ENCODE assay signal across 12 cellular contexts in genomic region chr19:2148482-2149135, GRCh38. TPM values are rescaled to one million over a fixed set of nuclear protein-coding genes. Genes with fewer than 3 reads are reported as not detected.
A peak's percentile ranks its signal among the peaks of the same experiment; 100 is the strongest.
DNase-seq lines count a peak whose midpoint lies in the region; ATAC-seq and TF ChIP-seq lines count a peak whose summit lies in the region.
"Had no signal": no experiment of that assay in that cellular context is flagged by ENCODE, and none has a peak within 500 bp of the region (broad histone marks: within the 10 kb centered on the region; RNA-seq: fewer than 3 reads in every experiment).

No MANE protein-coding gene starts in this region.

- no peak overlapping the region for H3K27ac ChIP-seq in BLaER1 treated with 17β-estradiol and CSF1 and Interleukin-3, amounts not matched to agents 10 nM and 100 nM
- no peak overlapping the region for H3K27ac ChIP-seq in IMR-90 (ENCODE audit: insufficient read depth, low read length)
- H3K27ac ChIP-seq: prostate gland had no signal

- no peaks in the 10 kb centered on the region for H3K9me3 Mint-ChIP-seq in activated naive CD4-positive, alpha-beta T cell treated with anti-CD3 and anti-CD28 coated beads, Interleukin-2, amount 10 ng/mL, durations not matched to agents 7 days and 5 days
- H3K9me3 Mint-ChIP-seq in natural killer cell, result no peaks in the 10 kb centered on the region

- intact Hi-C loops in IMR-90 (cut with micrococcal nuclease), result no loop called here
- intact Hi-C loops in natural killer cell (cut with micrococcal nuclease), result no loop called here

- no peak overlapping the region for H3K18ac ChIP-seq in IMR-90 (ENCODE audit: low read depth, low read length)

- no peaks in the 10 kb centered on the region for H3K27me3 Mint-ChIP-seq in activated naive CD4-positive, alpha-beta T cell treated with anti-CD3 and anti-CD28 coated beads, Interleukin-2, amount 10 ng/mL, durations not matched to agents 7 days and 5 days
- no peaks in the 10 kb centered on the region for H3K27me3 Mint-ChIP-seq in natural killer cell (ENCODE audit: low read depth in 2 of 2)

- peaks cover 17% of the 10 kb centered on the region; the same call in 1 of the 2 replicates for H3K9me1 ChIP-seq in IMR-90 (ENCODE audit: insufficient read depth, low read length)

- H3K4me3 ChIP-seq in BLaER1 treated with 17β-estradiol and CSF1 and Interleukin-3, amounts not matched to agents 10 nM and 100 nM, result 0 out of 20 replicates have a peak overlapping the region, but pooled peaks of 3 of the 10 experiments have one; percentile 3 to 96 (median 92)
- no peak overlapping the region for H3K4me3 ChIP-seq in IMR-90 (ENCODE audit: insufficient read depth, low read depth, low read length)
- H3K4me3 ChIP-seq: esophagus muscularis mucosa, prostate gland had no signal

- H3K27me3 ChIP-seq in BLaER1 treated with 17β-estradiol and CSF1 and Interleukin-3, amounts not matched to agents 10 nM and 100 nM, result no peaks in the 10 kb centered on the region
- H3K27me3 ChIP-seq in IMR-90 (ENCODE audit: control insufficient read depth, insufficient read depth, low read length), result no peaks in the 10 kb centered on the region
- H3K27me3 ChIP-seq: esophagus muscularis mucosa had no signal

- WGBS in IMR-90 (ENCODE audit: extremely low coverage in 2 of 2, insufficient read length in 1 of 2), 2 experiments, result 95% methylated on average over 9 of the region's 16 CpGs; no CpG with 5 or more reads in 1 of the 2 experiments

- in situ Hi-C loops in IMR-90 (cut with MboI; ENCODE audit: low sequenced_read_pairs), result no loop called here
- in situ Hi-C loops in KBM-7 (cut with MboI; ENCODE audit: low pct_unique_long_range_greater_than_20kb, low sequenced_read_pairs), result no loop called here

- peaks cover 18% of the 10 kb centered on the region for H3K36me3 Mint-ChIP-seq in activated naive CD4-positive, alpha-beta T cell treated with anti-CD3 and anti-CD28 coated beads, Interleukin-2, amount 10 ng/mL, durations not matched to agents 7 days and 5 days
- no peaks in the 10 kb centered on the region for H3K36me3 Mint-ChIP-seq in natural killer cell

- no peak overlapping the region for H2BK15ac ChIP-seq in IMR-90 (ENCODE audit: low read depth, low read length)

- no peak overlapping the region for H3K56ac ChIP-seq in IMR-90 (ENCODE audit: extremely low read depth, insufficient read depth, low read length)

- no peak overlapping the region for H2BK5ac ChIP-seq in IMR-90 (ENCODE audit: low read depth, low read length, poor library complexity, severe bottlenecking)

- H3K36me3 ChIP-seq in BLaER1 treated with 17β-estradiol and CSF1 and Interleukin-3, amounts not matched to agents 10 nM and 100 nM, result peaks cover 23 to 58% (median 44%) of the 10 kb centered on the region in 11 experiments; a peak in 21 of 22 replicates
- peaks cover 11% of the 10 kb centered on the region for H3K36me3 ChIP-seq in IMR-90 (ENCODE audit: control insufficient read depth, insufficient read depth, low read length)
- H3K36me3 ChIP-seq: prostate gland had no signal

- TF ChIP-seq CTCF in IMR-90 (conservative IDR thresholded peaks at IDR 0.05; ENCODE audit: low read depth, low read length), result no peak
- TF ChIP-seq CTCF in natural killer cell (IDR thresholded peaks at IDR 0.05), result no peak
- no peak for TF ChIP-seq CTCF in GM10266 (IDR thresholded peaks at IDR 0.05; ENCODE audit: control insufficient read depth, insufficient read depth, low read depth, missing control alignments)

- CTCF ChIA-PET in IMR-90 (lab: Yijun Ruan, JAX), result no interaction called here
- CTCF ChIA-PET in activated naive CD4-positive, alpha-beta T cell treated with anti-CD3 and anti-CD28 coated beads, Interleukin-2, amount 10 ng/mL, durations not matched to agents 7 days and 5 days (lab: Charles Lee), result interaction anchor here (1.1 kb wide), 1 partner anchor 129 kb away, joined by 3 read pairs; no protein-coding TSS in a partner anchor

- POLR2A ChIA-PET in IMR-90 (lab: Charles Lee; ENCODE audit: unreplicated experiment), result no interaction called here

- H3K4me1 Mint-ChIP-seq in activated naive CD4-positive, alpha-beta T cell treated with anti-CD3 and anti-CD28 coated beads, Interleukin-2, amount 10 ng/mL, durations not matched to agents 7 days and 5 days, result peaks cover 51% of the 10 kb centered on the region
- peaks cover 34 to 57% of the 10 kb centered on the region in 2 donors for H3K4me1 Mint-ChIP-seq in natural killer cell

- peaks cover 47 to 83% (median 66%) of the 10 kb centered on the region in 10 experiments for H3K4me1 ChIP-seq in BLaER1 treated with 17β-estradiol and CSF1 and Interleukin-3, amounts not matched to agents 10 nM and 100 nM
- H3K4me1 ChIP-seq in IMR-90 (ENCODE audit: control insufficient read depth, insufficient read depth, low read length), result peaks cover 12% of the 10 kb centered on the region

- no peak overlapping the region for H4K91ac ChIP-seq in IMR-90 (ENCODE audit: insufficient read depth, low read depth, low read length)

- peaks cover 69 to 76% (median 74%) of the 10 kb centered on the region in 11 experiments for H4K20me1 ChIP-seq in BLaER1 treated with 17β-estradiol and CSF1 and Interleukin-3, amounts not matched to agents 10 nM and 100 nM
- peaks cover 68% of the 10 kb centered on the region for H4K20me1 ChIP-seq in IMR-90 (ENCODE audit: insufficient read depth, low read length)

- H3K14ac ChIP-seq in IMR-90 (replicated peaks; ENCODE audit: low read depth, low read length), result no peak overlapping the region

- peak overlapping the region in 7 of 11 experiments; percentile 3 to 98 (median 52); a peak in 10 of 22 replicates for H3K9ac ChIP-seq in BLaER1 treated with 17β-estradiol and CSF1 and Interleukin-3, amounts not matched to agents 10 nM and 100 nM
- no peak overlapping the region for H3K9ac ChIP-seq in IMR-90 (ENCODE audit: low read depth, low read length)

- peak overlapping the region; percentile 23 for H3K4me3 Mint-ChIP-seq in activated naive CD4-positive, alpha-beta T cell treated with anti-CD3 and anti-CD28 coated beads, Interleukin-2, amount 10 ng/mL, durations not matched to agents 7 days and 5 days
- peak overlapping the region; percentile 49 for H3K4me3 Mint-ChIP-seq in natural killer cell

- TF ChIP-seq POLR2A in IMR-90 (IDR thresholded peaks at IDR 0.05; ENCODE audit: low read depth, low read length), result no peak

- ATAC-seq in IMR-90 (ENCODE audit: low read depth), result no peak
- ATAC-seq in natural killer cell, result no peak
- no peak for ATAC-seq in HG02798 (IDR thresholded peaks at IDR 0.05; ENCODE audit: poor library complexity, unreplicated experiment)
- no peak for ATAC-seq in HG03378 (IDR thresholded peaks at IDR 0.05; ENCODE audit: unreplicated experiment)

- no peak overlapping the region for H3K4ac ChIP-seq in IMR-90 (ENCODE audit: low read depth, low read length)

- H4K5ac ChIP-seq in IMR-90 (ENCODE audit: low read depth, low read length), result no peak overlapping the region

- H3K9me3 ChIP-seq in BLaER1 treated with 17β-estradiol and CSF1 and Interleukin-3, amounts not matched to agents 10 nM and 100 nM (replicated peaks in 1 of 11), result no peaks in the 10 kb centered on the region
- no peaks in the 10 kb centered on the region for H3K9me3 ChIP-seq in IMR-90 (ENCODE audit: control insufficient read depth, insufficient read depth, low read length)
- H3K9me3 ChIP-seq: Caco-2, esophagus muscularis mucosa, prostate gland had no signal

- H3K23ac ChIP-seq in IMR-90 (ENCODE audit: low read depth, low read length), result 0 out of 2 replicates have a peak overlapping the region, but pooled peaks have one; percentile 32

- no peak overlapping the region for H2BK20ac ChIP-seq in IMR-90 (ENCODE audit: low read depth, low read length)

- peak overlapping the region; percentile 92 to 100 (median 98); a peak in 21 of 22 replicates for H3K4me2 ChIP-seq in BLaER1 treated with 17β-estradiol and CSF1 and Interleukin-3, amounts not matched to agents 10 nM and 100 nM
- H3K4me2 ChIP-seq in IMR-90 (ENCODE audit: low read depth, low read length), result no peak overlapping the region

- H3K27ac Mint-ChIP-seq in activated naive CD4-positive, alpha-beta T cell treated with anti-CD3 and anti-CD28 coated beads, Interleukin-2, amount 10 ng/mL, durations not matched to agents 7 days and 5 days, result peak overlapping the region; percentile 55
- peak overlapping the region; percentile 22 to 24 for H3K27ac Mint-ChIP-seq in natural killer cell

- H3K79me1 ChIP-seq in IMR-90 (ENCODE audit: low read depth in 1 of 2, low read length in 2 of 2), result peaks cover 3 to 50% of the 10 kb centered on the region in 2 experiments; a peak in 3 of 4 replicates

- no peak overlapping the region for H2AK5ac ChIP-seq in IMR-90 (ENCODE audit: low read depth, low read length)

- dilution Hi-C loops in IMR-90 (cut with HindIII; ENCODE audit: low sequenced_read_pairs, unreplicated experiment), result no loop called here

- no peak overlapping the region for H2BK120ac ChIP-seq in IMR-90 (ENCODE audit: low read depth, low read length)

- no peak overlapping the region for H4K8ac ChIP-seq in IMR-90 (ENCODE audit: low read depth in 2 of 2, low read length in 2 of 2)

- no TSS peak for BruUV-seq in IMR-90 (replicated peaks; lab: Mats Ljungman, UMichigan)

- peak overlapping the region; percentile 52 for H2AK9ac ChIP-seq in IMR-90 (replicated peaks; ENCODE audit: low read depth, low read length, poor library complexity)

- TF ChIP-seq RAD21 in IMR-90 (IDR thresholded peaks at IDR 0.05; ENCODE audit: low read length), result no peak

- H2AFZ ChIP-seq in IMR-90 (replicated peaks; ENCODE audit: low read length, poor library complexity), result no peak overlapping the region

- DNase-seq in IMR-90, result no peak
- no peak for DNase-seq in activated naive CD4-positive, alpha-beta T cell treated with anti-CD3 and anti-CD28 coated beads, Interleukin-2, amount 10 ng/mL, durations not matched to agents 7 days and 5 days
- DNase-seq in natural killer cell, result no peak
- no peak for DNase-seq in GM10266 (ENCODE audit: extremely low spot score)
- no peak for DNase-seq in KBM-7
- DNase-seq: Caco-2; NK-92 treated with Interleukin-12 subunit alpha and Interleukin-12 subunit beta, amount 100 ng/mL, for 24 hours had no signal

RNA-seq across cellular contexts. Expression of gene AP3D1, which starts 2.8 kb away (rescaled TPM):
- total RNA-seq in IMR-90 (2012; rRNA removed), result 75.3 and 76.1 TPM in 2 replicates
- 129 and 132 TPM in 2 replicates for polyA plus RNA-seq in IMR-90 (2012; rRNA removed)
- polyA plus RNA-seq in IMR-90 (2012; cell fraction: cytosol; rRNA removed), result 112 and 149 TPM in 2 replicates
- 165 and 397 TPM in 2 replicates for polyA plus RNA-seq in IMR-90 (2012; cell fraction: nucleus; rRNA removed; ENCODE audit: low replicate concordance)
- total RNA-seq in natural killer cell, result 10 to 100 TPM; 74.6 to 93.1 (median 87.5) TPM

RNA-seq across cellular contexts. Expression of gene DOT1L, which starts 15.1 kb away (rescaled TPM):
- total RNA-seq in IMR-90 (2012; rRNA removed), result 2.5 TPM in 2 replicates
- polyA plus RNA-seq in IMR-90 (2012; rRNA removed), result 12.6 and 22.0 TPM in 2 replicates
- 10.1 and 10.4 TPM in 2 replicates for polyA plus RNA-seq in IMR-90 (2012; cell fraction: cytosol; rRNA removed)
- 43.0 and 136 TPM in 2 replicates for polyA plus RNA-seq in IMR-90 (2012; cell fraction: nucleus; rRNA removed; ENCODE audit: low replicate concordance)
- total RNA-seq in natural killer cell, result 10 to 100 TPM; 42.5 to 62.1 (median 54.3) TPM

RNA-seq across cellular contexts. Expression of gene IZUMO4, which starts 51.9 kb away (rescaled TPM):
- total RNA-seq in IMR-90 (2012; rRNA removed) (0.56 and 0.72 TPM in 2 replicates), natural killer cell (1 to 10 TPM; 3.3 to 7.6 (median 7.1) TPM)
- 2.8 and 3.4 TPM in 2 replicates for polyA plus RNA-seq in IMR-90 (2012; rRNA removed)
- 0.37 and 1.5 TPM in 2 replicates for polyA plus RNA-seq in IMR-90 (2012; cell fraction: cytosol; rRNA removed)
- polyA plus RNA-seq in IMR-90 (2012; cell fraction: nucleus; rRNA removed; ENCODE audit: low replicate concordance), result 19.5 and 47.8 TPM in 2 replicates

RNA-seq across cellular contexts. Expression of gene MOB3A, which starts 52.5 kb away (rescaled TPM):
- total RNA-seq in IMR-90 (2012; rRNA removed) (8.9 and 9.3 TPM in 2 replicates), natural killer cell (100 to 1,000 TPM; 239 to 314 (median 246) TPM)
- polyA plus RNA-seq in IMR-90 (2012; rRNA removed), result 26.5 and 28.8 TPM in 2 replicates
- polyA plus RNA-seq in IMR-90 (2012; cell fraction: cytosol; rRNA removed), result 20.4 and 29.9 TPM in 2 replicates
- polyA plus RNA-seq in IMR-90 (2012; cell fraction: nucleus; rRNA removed; ENCODE audit: low replicate concordance), result 15.3 and 28.7 TPM in 2 replicates

Comparison
In these comparisons a context has a peak if more than half of its experiments do, and no peak if none do; other contexts are left out.
1. RNA of gene DOT1L, which starts 15.1 kb away (total RNA-seq): 42.5 to 62.1 TPM in natural killer cell; 2.5 TPM in IMR-90; every median in the first group is over 10 times any median in the second.